Comparison of ENCODE assay signal across 9 cellular contexts in the genomic region with DNA sequence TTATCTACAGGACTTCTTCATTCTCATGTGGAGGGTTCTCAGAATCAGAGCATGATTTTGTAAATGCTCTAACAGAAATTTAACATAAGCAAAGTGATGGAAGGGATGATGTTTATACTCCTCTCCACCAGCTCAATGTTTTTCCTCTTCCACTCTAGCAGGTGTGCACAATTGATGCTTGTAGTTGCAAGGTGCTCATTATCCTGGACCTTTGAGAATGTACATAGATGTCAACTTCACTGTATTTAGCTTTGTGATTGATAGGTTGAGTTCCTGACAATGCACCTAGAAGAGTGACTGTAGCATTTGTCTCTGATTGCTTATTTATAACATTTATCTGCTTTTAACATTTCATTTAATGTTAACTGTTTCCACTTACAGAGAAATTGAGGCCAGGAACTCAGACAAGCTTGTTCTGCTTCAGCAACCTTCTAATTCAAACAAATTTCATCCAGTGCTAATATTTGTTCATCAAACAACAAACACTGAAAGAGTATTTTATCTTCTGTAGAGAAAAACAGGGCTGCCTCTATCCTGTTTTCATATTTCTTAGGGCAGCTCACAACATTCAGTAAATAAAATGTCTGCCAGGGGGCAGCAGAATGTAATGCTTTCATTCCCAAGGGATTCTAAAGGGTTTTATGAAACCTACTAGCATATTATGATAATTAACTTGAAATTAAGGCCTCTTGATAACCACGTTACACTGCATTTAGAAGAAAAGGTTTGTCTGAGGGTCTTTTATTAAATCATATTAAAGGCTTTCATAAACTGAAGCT.
DNase-seq lines count a peak whose midpoint lies in the region; TF ChIP-seq lines count a peak whose summit lies in the region.
"Had no signal": no experiment of that assay in that cellular context is flagged by ENCODE, and none has a peak within 500 bp of the region (broad histone marks: within the 10 kb centered on the region; RNA-seq: fewer than 3 reads in every experiment).

No MANE protein-coding gene starts in this region.

- H3K27ac ChIP-seq in H9 (ENCODE audit: insufficient read length, low read depth, low read length), result no peak overlapping the region

- no peak overlapping the region for H3K4me3 ChIP-seq in choroid plexus epithelial cell (ENCODE audit: low read depth, low read length)

- no peaks in the 10 kb centered on the region for H3K4me1 ChIP-seq in H9 (ENCODE audit: insufficient read depth, low read length)

- no peak overlapping the region for H2BK20ac ChIP-seq in H9 (ENCODE audit: low read depth, low read length, poor library complexity, severe bottlenecking)

- peak; percentile 64 for TF ChIP-seq CTCF in H9 (conservative IDR thresholded peaks at IDR 0.05)
- TF ChIP-seq CTCF in choroid plexus epithelial cell (conservative IDR thresholded peaks at IDR 0.05; ENCODE audit: low read depth, low read length), result no peak
- TF ChIP-seq CTCF in osteocyte (IDR thresholded peaks at IDR 0.05), result peak; percentile 49
- TF ChIP-seq CTCF in HFFc6 (IDR thresholded peaks at IDR 0.05), result no peak

- no peak overlapping the region for H3K4me2 ChIP-seq in H9 (ENCODE audit: insufficient read depth, insufficient read length, low read length)

- no peaks in the 10 kb centered on the region for H3K23me2 ChIP-seq in H9 (ENCODE audit: insufficient read length, low read depth, low read length, poor library complexity, severe bottlenecking)

- no peak overlapping the region for H3K27ac Mint-ChIP-seq in H9
- peak overlapping the region; percentile 23 for H3K27ac Mint-ChIP-seq in osteocyte (ENCODE audit: unreplicated experiment)
- no peak overlapping the region for H3K27ac Mint-ChIP-seq in HFFc6

- H3K79me1 ChIP-seq in H9 (ENCODE audit: insufficient read depth, low read depth, low read length, poor library complexity, severe bottlenecking), result no peaks in the 10 kb centered on the region

- no peaks in the 10 kb centered on the region for H3K27me3 ChIP-seq in H9 (ENCODE audit: insufficient read depth, low read length)

- H3K79me2 ChIP-seq in H9 (ENCODE audit: insufficient read depth, low read length), result no peaks in the 10 kb centered on the region

- no peak overlapping the region for H3K14ac ChIP-seq in H9 (ENCODE audit: insufficient read depth, low read length)

- no CpG with 5 or more reads among the region's 1 CpG for WGBS in H9 (ENCODE audit: extremely low coverage, insufficient read length, low lambda C conversion rate)

- no peaks in the 10 kb centered on the region; a peak in 1 of 7 replicates for H3K36me3 Mint-ChIP-seq in H9 (ENCODE audit: insufficient read depth in 1 of 3, low read depth in 3 of 3)
- no peaks in the 10 kb centered on the region for H3K36me3 Mint-ChIP-seq in osteocyte (ENCODE audit: unreplicated experiment)
- H3K36me3 Mint-ChIP-seq in HFFc6 (ENCODE audit: low read depth), result no peaks in the 10 kb centered on the region

- H3K4me3 Mint-ChIP-seq in H9, result no peak overlapping the region
- H3K4me3 Mint-ChIP-seq in osteocyte (ENCODE audit: unreplicated experiment), result no peak overlapping the region
- H3K4me3 Mint-ChIP-seq in HFFc6, result no peak overlapping the region

- no peak overlapping the region for H2AFZ ChIP-seq in H9 (ENCODE audit: low read length)

- no peak overlapping the region for H2BK12ac ChIP-seq in H9 (ENCODE audit: insufficient read length, low read depth, low read length)

- H3K9me3 Mint-ChIP-seq in H9, result no peaks in the 10 kb centered on the region
- no peaks in the 10 kb centered on the region for H3K9me3 Mint-ChIP-seq in osteocyte (ENCODE audit: unreplicated experiment)
- H3K9me3 Mint-ChIP-seq in HFFc6, result peaks cover 55% of the 10 kb centered on the region

- H3K18ac ChIP-seq in H9 (ENCODE audit: insufficient read length, low read depth, low read length), result no peak overlapping the region

- H2BK5ac ChIP-seq in H9 (ENCODE audit: insufficient read length, low read length), result no peak overlapping the region

- no peak overlapping the region for H3K56ac ChIP-seq in H9 (ENCODE audit: insufficient read length, low read depth, low read length)

- H3K23ac ChIP-seq in H9 (ENCODE audit: insufficient read length, low read depth, low read length), result no peak overlapping the region

- no peaks in the 10 kb centered on the region for H4K20me1 ChIP-seq in H9 (ENCODE audit: control insufficient read depth, insufficient read depth, insufficient read length)

- H3K9ac ChIP-seq in H9 (ENCODE audit: extremely low read depth, insufficient read length, low read length), result no peak overlapping the region

- DNase-seq in H9, result no peak
- peak; percentile 75 for DNase-seq in NCI-H2196 (lab: John Stamatoyannopoulos, UW; ENCODE audit: unreplicated experiment)
- DNase-seq in choroid plexus epithelial cell (ENCODE audit: low read depth), result peak; percentile 6
- no peak for DNase-seq in osteocyte (ENCODE audit: extremely low spot score, unreplicated experiment)
- no peak for DNase-seq in HFFc6
- DNase-seq in NCI-H187 treated with DMSO at 0.1 percent for 48 hours (lab: John Stamatoyannopoulos, UW), result no peak
- no peak for DNase-seq in activated CD4-positive, CD25-positive, alpha-beta regulatory T cell (lab: John Stamatoyannopoulos, UW)
- DNase-seq in ecto neural progenitor cell (ENCODE audit: low spot score), result no peak
- DNase-seq: aorta had no signal

- H3K9me3 ChIP-seq in H9 (ENCODE audit: control insufficient read depth, low read depth, low read length), result no peaks in the 10 kb centered on the region

- H4K91ac ChIP-seq in H9 (ENCODE audit: insufficient read length, low read depth, low read length), result no peak overlapping the region

- H4K5ac ChIP-seq in H9 (ENCODE audit: insufficient read length, low read depth, low read length), result no peak overlapping the region

- H2BK120ac ChIP-seq in H9 (ENCODE audit: low read depth, low read length, poor library complexity, severe bottlenecking), result no peak overlapping the region

- H4K8ac ChIP-seq in H9 (replicated peaks; ENCODE audit: insufficient read length, low read depth, low read length), result no peak overlapping the region

- H3K27me3 Mint-ChIP-seq in H9 (ENCODE audit: low read depth) (no peaks in the 10 kb centered on the region), osteocyte (ENCODE audit: unreplicated experiment) (no peaks in the 10 kb centered on the region), HFFc6 (ENCODE audit: insufficient read depth) (no peaks in the 10 kb centered on the region)

- no peak overlapping the region for H2AK5ac ChIP-seq in H9 (ENCODE audit: insufficient read length, low read length)

- H2BK15ac ChIP-seq in H9 (ENCODE audit: low read depth, low read length), result no peak overlapping the region

- H3K4ac ChIP-seq in H9 (ENCODE audit: low read depth, low read length), result no peak overlapping the region

- H3T11ph ChIP-seq in H9 (ENCODE audit: low read length), result no peak overlapping the region

- H3K4me1 Mint-ChIP-seq in H9 (no peaks in the 10 kb centered on the region), osteocyte (ENCODE audit: unreplicated experiment) (peaks cover 19% of the 10 kb centered on the region), HFFc6 (ENCODE audit: low read depth) (no peaks in the 10 kb centered on the region)

Comparison
In these comparisons a context has a peak if more than half of its experiments do, and no peak if none do; other contexts are left out.
1. DNase-seq: peak in NCI-H2196 (single experiment) and choroid plexus epithelial cell (single experiment); none in H9 (single experiment), osteocyte (single experiment), HFFc6 (single experiment), NCI-H187 treated with DMSO at 0.1 percent for 48 hours (single experiment), activated CD4-positive, CD25-positive, alpha-beta regulatory T cell (0 of 4) and ecto neural progenitor cell (single experiment).
2. CTCF ChIP-seq: peak in H9 (single experiment) and osteocyte (single experiment); none in choroid plexus epithelial cell (single experiment) and HFFc6 (single experiment).